8 cellular contexts compared by ENCODE assay signal in the genomic region with DNA sequence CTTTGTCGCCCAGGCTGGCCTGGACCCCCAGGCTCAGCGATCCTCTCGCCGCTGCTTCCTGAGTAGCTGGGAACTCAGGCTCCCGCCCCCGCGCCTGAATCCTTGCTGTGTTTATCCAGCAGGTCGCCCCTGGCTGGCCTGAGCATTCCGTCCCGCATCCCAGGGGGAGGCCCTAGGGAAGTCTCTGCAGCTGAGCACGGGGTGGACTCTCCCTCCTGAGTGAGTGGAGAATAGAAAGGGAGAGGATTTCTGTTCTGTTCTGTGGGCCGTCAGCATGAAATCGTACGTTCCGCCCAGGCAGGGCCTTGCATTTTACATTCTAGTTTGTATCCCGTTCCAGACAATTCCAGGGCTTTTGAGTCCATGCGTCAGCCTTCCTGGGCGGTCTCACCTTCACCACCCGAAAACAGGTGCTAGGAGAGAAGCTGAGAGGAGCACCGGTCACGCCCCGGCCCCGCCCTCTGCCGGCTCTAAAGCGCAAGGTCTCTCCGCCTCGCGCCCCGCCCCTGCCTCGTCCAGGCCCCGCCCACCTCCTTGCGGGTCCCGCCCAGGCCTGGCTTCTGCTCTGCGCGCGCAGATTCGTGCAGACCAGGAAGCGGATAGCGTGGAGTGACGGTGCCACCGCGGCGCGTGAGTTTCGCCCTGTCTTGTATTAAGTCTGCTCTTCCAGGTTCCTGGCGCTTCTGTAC. TPM values are rescaled to one million over a fixed set of nuclear protein-coding genes. Genes with fewer than 3 reads are reported as not detected.
DNase-seq lines count a peak whose midpoint lies in the region; ATAC-seq and TF ChIP-seq lines count a peak whose summit lies in the region.

TSS of gene ZNF761 (plus strand) at position 586 of the 689 bp plus-strand sequence. CDS start 15,285 bp downstream, outside the sequence.

- TF ChIP-seq CTCF in CD14-positive monocyte (IDR thresholded peaks at IDR 0.05) (peak; percentile 59), liver (IDR thresholded peaks at IDR 0.05; ENCODE audit: low read depth, low read length, missing input control) (peak; percentile 46)

- 3% methylated on average over 46 of the region's 46 CpGs for WGBS in liver

- H3K27ac Mint-ChIP-seq in CD14-positive monocyte: peak within 1 kb of the TSS; percentile 93 to 96 (median 94)

- no peaks in the 10 kb centered on the region for H3K27me3 ChIP-seq in liver (ENCODE audit: control insufficient read depth in 4 of 4, insufficient read depth in 4 of 4, low read length in 3 of 4)

- peaks cover 0 to 15% (median 4%) of the 10 kb centered on the region in 4 donors for H3K36me3 ChIP-seq in liver (ENCODE audit: control insufficient read depth in 4 of 4, insufficient read depth in 3 of 4, low read depth in 1 of 4, low read length in 3 of 4)

- peaks cover 2 to 26% (median 18%) of the 10 kb centered on the region in 7 donors for H3K9me3 Mint-ChIP-seq in CD14-positive monocyte

- peak; percentile 99 for ATAC-seq in GM19324 (IDR thresholded peaks at IDR 0.05; ENCODE audit: low FRiP score, unreplicated experiment)
- peak; percentile 94 for ATAC-seq in HG03460 (IDR thresholded peaks at IDR 0.05; ENCODE audit: unreplicated experiment)

- peak within 1 kb of the TSS; percentile 41 to 81 for H3K9ac ChIP-seq in liver (ENCODE audit: low read depth in 1 of 2, low read length in 2 of 2)

- peak within 1 kb of the TSS; percentile 93 to 96 for H3K4me3 Mint-ChIP-seq in CD14-positive monocyte

- H3K27ac ChIP-seq in liver (ENCODE audit: low read depth in 1 of 2, low read length in 2 of 2): peak within 1 kb of the TSS; percentile 69 to 75

- intact Hi-C loops in CD14-positive monocyte (cut with micrococcal nuclease): loop anchor here (2.0 to 10.0 kb wide), 6 partner anchors 34 to 234 kb away; partner anchors contain the start of genes ZNF765 (in 2 of the 2) and ZNF813 (in 2 of the 2)

- H3K36me3 Mint-ChIP-seq in CD14-positive monocyte: peaks cover 30 to 32% of the 10 kb centered on the region in 2 donors

- H3K9me3 ChIP-seq in liver (ENCODE audit: control insufficient read depth in 4 of 4, low read length in 3 of 4): peaks cover 0 to 14% (median 3%) of the 10 kb centered on the region in 4 donors

- peaks cover 19% of the 10 kb centered on the region for H3K4me1 Mint-ChIP-seq in CD14-positive monocyte

- peaks cover 0 to 5% (median 2%) of the 10 kb centered on the region in 4 donors for H3K4me1 ChIP-seq in liver (ENCODE audit: control insufficient read depth in 4 of 4, insufficient read depth in 4 of 4, low read length in 3 of 4)

- TF ChIP-seq RAD21 in liver (IDR thresholded peaks at IDR 0.05): peak in 1 of 2 donors; percentile 16

- DNase-seq in CD14-positive monocyte (ENCODE audit: low spot score): peak; percentile 94
- DNase-seq in NCI-H526 (lab: John Stamatoyannopoulos, UW): peak; percentile 97 to 99
- peak; percentile 98 for DNase-seq in activated CD4-positive, alpha-beta T cell treated with anti-CD3 and anti-CD28 coated beads, Interleukin-2, amount 50 U/mL, for 1 hour
- DNase-seq in dermis blood vessel endothelial cell: peak; percentile 96
- DNase-seq in stimulated activated CD4-positive, alpha-beta T cell treated with anti-CD3 and anti-CD28 coated beads, Interleukin-4, amount 100 ng/mL, for 1 hour: peak; percentile 98

- H3K4me3 ChIP-seq in liver (ENCODE audit: low read depth in 1 of 3, low read length in 3 of 3): peak within 1 kb of the TSS; percentile 63 to 72 (median 65)

- H3K27me3 Mint-ChIP-seq in CD14-positive monocyte (ENCODE audit: low read depth in 3 of 3): peaks cover 1 to 9% (median 6%) of the 10 kb centered on the region in 3 donors

TF ChIP-seq in liver, 16 proteins besides CTCF, POLR2A, EP300 and RAD21:
- no peak for TF ChIP-seq FOXA2 (IDR thresholded peaks at IDR 0.05)
- TF ChIP-seq, protein P1, sequence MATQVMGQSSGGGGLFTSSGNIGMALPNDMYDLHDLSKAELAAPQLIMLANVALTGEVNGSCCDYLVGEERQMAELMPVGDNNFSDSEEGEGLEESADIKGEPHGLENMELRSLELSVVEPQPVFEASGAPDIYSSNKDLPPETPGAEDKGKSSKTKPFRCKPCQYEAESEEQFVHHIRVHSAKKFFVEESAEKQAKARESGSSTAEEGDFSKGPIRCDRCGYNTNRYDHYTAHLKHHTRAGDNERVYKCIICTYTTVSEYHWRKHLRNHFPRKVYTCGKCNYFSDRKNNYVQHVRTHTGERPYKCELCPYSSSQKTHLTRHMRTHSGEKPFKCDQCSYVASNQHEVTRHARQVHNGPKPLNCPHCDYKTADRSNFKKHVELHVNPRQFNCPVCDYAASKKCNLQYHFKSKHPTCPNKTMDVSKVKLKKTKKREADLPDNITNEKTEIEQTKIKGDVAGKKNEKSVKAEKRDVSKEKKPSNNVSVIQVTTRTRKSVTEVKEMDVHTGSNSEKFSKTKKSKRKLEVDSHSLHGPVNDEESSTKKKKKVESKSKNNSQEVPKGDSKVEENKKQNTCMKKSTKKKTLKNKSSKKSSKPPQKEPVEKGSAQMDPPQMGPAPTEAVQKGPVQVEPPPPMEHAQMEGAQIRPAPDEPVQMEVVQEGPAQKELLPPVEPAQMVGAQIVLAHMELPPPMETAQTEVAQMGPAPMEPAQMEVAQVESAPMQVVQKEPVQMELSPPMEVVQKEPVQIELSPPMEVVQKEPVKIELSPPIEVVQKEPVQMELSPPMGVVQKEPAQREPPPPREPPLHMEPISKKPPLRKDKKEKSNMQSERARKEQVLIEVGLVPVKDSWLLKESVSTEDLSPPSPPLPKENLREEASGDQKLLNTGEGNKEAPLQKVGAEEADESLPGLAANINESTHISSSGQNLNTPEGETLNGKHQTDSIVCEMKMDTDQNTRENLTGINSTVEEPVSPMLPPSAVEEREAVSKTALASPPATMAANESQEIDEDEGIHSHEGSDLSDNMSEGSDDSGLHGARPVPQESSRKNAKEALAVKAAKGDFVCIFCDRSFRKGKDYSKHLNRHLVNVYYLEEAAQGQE (IDR thresholded peaks at IDR 0.05): no peak
- no peak for TF ChIP-seq FOXA1 (IDR thresholded peaks at IDR 0.05)
- TF ChIP-seq, protein P2, sequence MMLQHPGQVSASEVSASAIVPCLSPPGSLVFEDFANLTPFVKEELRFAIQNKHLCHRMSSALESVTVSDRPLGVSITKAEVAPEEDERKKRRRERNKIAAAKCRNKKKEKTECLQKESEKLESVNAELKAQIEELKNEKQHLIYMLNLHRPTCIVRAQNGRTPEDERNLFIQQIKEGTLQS (IDR thresholded peaks at IDR 0.05): no peak
- no peak for TF ChIP-seq ZBTB33 (IDR thresholded peaks at IDR 0.05)
- peak in 1 of 2 donors; percentile 55 for TF ChIP-seq EGR1 (IDR thresholded peaks at IDR 0.05; ENCODE audit: low read depth in 2 of 2)
- no peak for TF ChIP-seq JUND (IDR thresholded peaks at IDR 0.05)
- no peak for TF ChIP-seq HNF4G (IDR thresholded peaks at IDR 0.05)
- no peak for TF ChIP-seq HNF4A (conservative IDR thresholded peaks at IDR 0.05)
- TF ChIP-seq, protein P3, sequence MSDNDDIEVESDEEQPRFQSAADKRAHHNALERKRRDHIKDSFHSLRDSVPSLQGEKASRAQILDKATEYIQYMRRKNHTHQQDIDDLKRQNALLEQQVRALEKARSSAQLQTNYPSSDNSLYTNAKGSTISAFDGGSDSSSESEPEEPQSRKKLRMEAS (IDR thresholded peaks at IDR 0.05): peak; percentile 30
- peak; percentile 68 for TF ChIP-seq SP1 (IDR thresholded peaks at IDR 0.05)
- no peak for TF ChIP-seq RXRA (IDR thresholded peaks at IDR 0.05)
- TF ChIP-seq TAF1 (conservative IDR thresholded peaks at IDR 0.05): no peak
- no peak for TF ChIP-seq NR2F2 (IDR thresholded peaks at IDR 0.05)
- peak in 1 of 2 donors; percentile 35 for TF ChIP-seq GABPA (IDR thresholded peaks at IDR 0.05 in 1 of 2, conservative IDR thresholded peaks at IDR 0.05 in 1 of 2)
- TF ChIP-seq YY1 (IDR thresholded peaks at IDR 0.05): peak; percentile 44
TF ChIP-seq in liver: peak in this region for 5.

RNA-seq across cellular contexts. Expression of gene ZNF761, which starts in this region (rescaled TPM):
- polyA plus RNA-seq in CD14-positive monocyte: 1 to 10 TPM; 3.4 to 5.6 TPM
- 13.4 and 14.2 TPM in 2 replicates for total RNA-seq in dermis blood vessel endothelial cell
- 1 to 10 TPM; 6.2 to 6.3 TPM for total RNA-seq in liver
- 1 to 10 TPM; 2.7 to 4.0 TPM for polyA plus RNA-seq in liver

Comparison
In these comparisons a context has a peak if more than half of its experiments do, and no peak if none do; other contexts are left out.
1. Peak in every context shown above with its lines: DNase-seq, ATAC-seq, H3K4me3 ChIP-seq and H3K27ac ChIP-seq.